In genomic region chr22:28801845-28802594, GRCh38 we compare ENCODE assay signal across 8 cellular contexts. TPM values are rescaled to one million over a fixed set of nuclear protein-coding genes. Genes with fewer than 3 reads are reported as not detected.
A peak's percentile ranks its signal among the peaks of the same experiment; 100 is the strongest.
DNase-seq lines count a peak whose midpoint lies in the region; ATAC-seq, FAIRE-seq and TF ChIP-seq lines count a peak whose summit lies in the region.

No MANE protein-coding gene starts in this region.

- peak overlapping the region; percentile 11 for H3K4me3 ChIP-seq in epithelial cell of esophagus (ENCODE audit: low read length)

- intact Hi-C loops in sciatic nerve (cut with DNase I): no loop called here

- peak; percentile 15 for FAIRE-seq in GM18507 (lab: Jason Lieb, UNC)

- ATAC-seq in sciatic nerve (peak; percentile 4), HG02763 (IDR thresholded peaks at IDR 0.05; ENCODE audit: unreplicated experiment) (no peak)

- no peak for TF ChIP-seq CTCF in epithelial cell of esophagus (IDR thresholded peaks at IDR 0.05; ENCODE audit: insufficient read depth, low read depth, low read length, missing control alignments)

- DNase-seq in GM18507 (ENCODE audit: extremely low spot score, insufficient read length, low read depth) (no peak), OCI-M1 (lab: John Stamatoyannopoulos, UW) (peak; percentile 84), epithelial cell of esophagus (ENCODE audit: low read depth) (no peak), sciatic nerve (ENCODE audit: low spot score) (no peak), amygdala (lab: John Stamatoyannopoulos, UW) (no peak), NCI-H748 treated with DMSO at 0.1 percent for 48 hours (lab: John Stamatoyannopoulos, UW) (no peak), NCI-H774 (lab: John Stamatoyannopoulos, UW) (no peak)

RNA-seq across cellular contexts. Expression of gene XBP1, which starts 1.7 kb away (rescaled TPM):
- total RNA-seq in sciatic nerve: 84.9 TPM

RNA-seq across cellular contexts. Expression of gene CCDC117, which starts 29.5 kb away (rescaled TPM):
- 16.1 TPM for total RNA-seq in sciatic nerve
